ENCODE assay signal across 21 cellular contexts in genomic region chr3:67377299-67377698, GRCh38.
"Had no signal": no experiment of that assay in that cellular context is flagged by ENCODE, and none has a peak within 500 bp of the region (broad histone marks: within the 10 kb centered on the region; RNA-seq: fewer than 3 reads in every experiment).

No MANE protein-coding gene starts in this region.

- H3K4me3 Mint-ChIP-seq: activated naive CD4-positive, alpha-beta T cell treated with anti-CD3 and anti-CD28 coated beads, Interleukin-2, amount 10 ng/mL, durations not matched to agents 7 days and 5 days; dendritic cell treated with granulocyte-macrophage colony-stimulating factor and Interleukin-4, amounts not matched to agents 40 ng/mL and 50 ng/mL, for 4 days; naive thymus-derived CD4-positive, alpha-beta T cell; stimulated activated naive CD8-positive, alpha-beta T cell treated with anti-CD3 and anti-CD28 coated beads, Interleukin-15, Interleukin-2, amounts not matched to agents 100 ng/mL and 50 ng/mL, for 24 hours; T-helper 2 cell treated with Interferon-gamma antibody and Interleukin-4, amounts not matched to agents 5 μg/mL and 100 μg/mL, for 36 hours; type B pancreatic cell had no signal

- H3K27ac ChIP-seq: ascending aorta, epithelial cell of prostate, gastrocnemius medialis, heart right ventricle, ovary, suprapubic skin had no signal

- H3K27me3 ChIP-seq: ascending aorta, gastrocnemius medialis, heart right ventricle, ovary, spleen, suprapubic skin had no signal

- DNase-seq: activated CD4-positive, alpha-beta T cell treated with anti-CD3 and anti-CD28 coated beads, Interleukin-2, amount 50 U/mL, for 48 hours; activated naive CD4-positive, alpha-beta T cell treated with anti-CD3 and anti-CD28 coated beads, Interleukin-2, amount 10 ng/mL, durations not matched to agents 7 days and 5 days; effector memory CD4-positive, alpha-beta T cell; gastrocnemius medialis; heart right ventricle; left colon; naive thymus-derived CD4-positive, alpha-beta T cell; ovary; spleen had no signal

- ATAC-seq: activated CD4-positive, CD25-positive, alpha-beta regulatory T cell treated with anti-CD3 and anti-CD28 coated beads, Interleukin-2, amount 50 U/mL, for 24 hours; heart right ventricle; left colon; naive thymus-derived CD4-positive, alpha-beta T cell; sciatic nerve had no signal

- H3K27me3 Mint-ChIP-seq: activated naive CD4-positive, alpha-beta T cell treated with anti-CD3 and anti-CD28 coated beads, Interleukin-2, amount 10 ng/mL, durations not matched to agents 7 days and 5 days; dendritic cell treated with granulocyte-macrophage colony-stimulating factor and Interleukin-4, amounts not matched to agents 40 ng/mL and 50 ng/mL, for 4 days; naive thymus-derived CD4-positive, alpha-beta T cell; stimulated activated naive CD8-positive, alpha-beta T cell treated with anti-CD3 and anti-CD28 coated beads, Interleukin-15, Interleukin-2, amounts not matched to agents 100 ng/mL and 50 ng/mL, for 24 hours; type B pancreatic cell had no signal

- H3K9me3 Mint-ChIP-seq: activated naive CD4-positive, alpha-beta T cell treated with anti-CD3 and anti-CD28 coated beads, Interleukin-2, amount 10 ng/mL, durations not matched to agents 7 days and 5 days; dendritic cell treated with granulocyte-macrophage colony-stimulating factor and Interleukin-4, amounts not matched to agents 40 ng/mL and 50 ng/mL, for 4 days; naive thymus-derived CD4-positive, alpha-beta T cell; stimulated activated naive CD8-positive, alpha-beta T cell treated with anti-CD3 and anti-CD28 coated beads, Interleukin-15, Interleukin-2, amounts not matched to agents 100 ng/mL and 50 ng/mL, for 24 hours; T-helper 2 cell treated with Interferon-gamma antibody and Interleukin-4, amounts not matched to agents 5 μg/mL and 100 μg/mL, for 36 hours; type B pancreatic cell had no signal

- H3K4me3 ChIP-seq: ascending aorta, gastrocnemius medialis, heart right ventricle, lung, ovary, spleen, suprapubic skin had no signal

- H3K4me1 ChIP-seq: gastrocnemius medialis, suprapubic skin had no signal

- H3K36me3 ChIP-seq: gastrocnemius medialis, ovary had no signal

- FAIRE-seq: bronchial epithelial cell, islet of Langerhans had no signal

- H3K9me3 ChIP-seq: ascending aorta, gastrocnemius medialis, heart right ventricle, ovary, spleen, suprapubic skin had no signal

- H3K27ac Mint-ChIP-seq: activated naive CD4-positive, alpha-beta T cell treated with anti-CD3 and anti-CD28 coated beads, Interleukin-2, amount 10 ng/mL, durations not matched to agents 7 days and 5 days; dendritic cell treated with granulocyte-macrophage colony-stimulating factor and Interleukin-4, amounts not matched to agents 40 ng/mL and 50 ng/mL, for 4 days; stimulated activated naive CD8-positive, alpha-beta T cell treated with anti-CD3 and anti-CD28 coated beads, Interleukin-15, Interleukin-2, amounts not matched to agents 100 ng/mL and 50 ng/mL, for 24 hours; T-helper 2 cell treated with Interferon-gamma antibody and Interleukin-4, amounts not matched to agents 5 μg/mL and 100 μg/mL, for 36 hours; type B pancreatic cell had no signal
